ENCODE assay signal across 1 cellular context in the genomic region with DNA sequence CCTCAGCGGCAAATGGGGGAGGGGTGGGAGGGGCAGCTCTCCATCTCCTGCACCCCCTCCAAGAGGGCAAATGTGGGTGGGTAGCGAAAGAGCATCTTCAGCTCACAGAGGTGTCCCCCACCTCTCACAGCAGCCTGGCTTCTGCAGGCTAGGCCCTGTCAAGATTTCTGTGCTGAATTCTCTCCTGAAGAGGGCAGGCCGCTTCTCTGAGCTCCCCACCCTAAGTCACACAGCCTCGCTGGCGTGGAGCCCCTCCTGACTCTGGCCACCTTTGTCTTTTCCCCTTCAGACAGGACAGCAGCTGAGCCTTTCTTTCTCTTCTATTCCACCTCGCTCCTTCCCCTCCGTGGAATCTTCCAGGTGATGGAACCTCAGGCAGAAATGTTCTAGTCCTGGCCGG.
TF ChIP-seq lines count a peak whose summit lies in the region.

No MANE protein-coding gene starts in this region.

TF ChIP-seq in K562, 482 proteins besides CTCF, POLR2A, EP300 and RAD21 (continued from another document):
- no peak for TF ChIP-seq MEIS2 (IDR thresholded peaks at IDR 0.05; ENCODE audit: partially characterized antibody)
- TF ChIP-seq RBM34 (IDR thresholded peaks at IDR 0.05; ENCODE audit: borderline replicate concordance, insufficient read depth, low read length) = no peak
